9 cellular contexts compared by ENCODE assay signal in the genomic region with DNA sequence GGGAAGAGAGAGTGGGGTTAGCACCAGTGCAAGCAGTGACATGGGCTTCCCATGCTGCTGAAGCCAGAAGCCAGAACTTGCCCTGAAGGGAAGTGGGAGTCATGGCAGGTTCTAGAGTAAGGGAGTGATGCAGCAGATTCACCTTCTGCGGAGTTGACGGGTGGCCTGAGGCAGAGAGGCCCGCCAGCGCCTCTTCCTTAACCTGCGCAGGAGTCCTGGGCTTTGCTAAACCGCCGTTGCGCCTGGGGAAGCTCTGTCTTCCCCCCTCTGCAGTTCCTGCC.
DNase-seq lines count a peak whose midpoint lies in the region; ATAC-seq and TF ChIP-seq lines count a peak whose summit lies in the region.
"Had no signal": no experiment of that assay in that cellular context is flagged by ENCODE, and none has a peak within 500 bp of the region (broad histone marks: within the 10 kb centered on the region; RNA-seq: fewer than 3 reads in every experiment).

No MANE protein-coding gene starts in this region.

- H3K36me3 Mint-ChIP-seq in activated CD4-positive, alpha-beta T cell treated with anti-CD3 and anti-CD28 coated beads for 36 hours (ENCODE audit: low read depth) = no peaks in the 10 kb centered on the region

- H3K4me3 ChIP-seq in astrocyte of the spinal cord (ENCODE audit: low read depth, low read length) (peak overlapping the region; percentile 47), lower leg skin (ENCODE audit: low read depth, poor library complexity, severe bottlenecking) (peak overlapping the region; percentile 63), suprapubic skin (peak overlapping the region; percentile 59)

- H3K27me3 Mint-ChIP-seq in activated CD4-positive, alpha-beta T cell treated with anti-CD3 and anti-CD28 coated beads for 36 hours = no peaks in the 10 kb centered on the region

- intact Hi-C loops in activated CD4-positive, alpha-beta T cell treated with anti-CD3 and anti-CD28 coated beads for 36 hours (cut with DNase I, micrococcal nuclease) = loop anchor here in 1 of 2 experiments (5.0 kb wide), 1 partner anchor 108 kb away; a partner anchor contains a TSS
- intact Hi-C loops in lower leg skin (cut with DNase I; ENCODE audit: low total_unique reads) (no loop called here), posterior cingulate gyrus (cut with DNase I) (no loop called here)

- TF ChIP-seq POLR2A in lower leg skin (IDR thresholded peaks at IDR 0.05) (no peak), suprapubic skin (IDR thresholded peaks at IDR 0.05) (no peak)

- peaks cover 13% of the 10 kb centered on the region for H3K36me3 ChIP-seq in suprapubic skin

- peaks cover 9% of the 10 kb centered on the region for H3K4me1 Mint-ChIP-seq in activated CD4-positive, alpha-beta T cell treated with anti-CD3 and anti-CD28 coated beads for 36 hours

- TF ChIP-seq CTCF in astrocyte of the spinal cord (IDR thresholded peaks at IDR 0.05; ENCODE audit: low read depth, low read length) (no peak), lower leg skin (IDR thresholded peaks at IDR 0.05) (no peak), suprapubic skin (IDR thresholded peaks at IDR 0.05) (no peak)

- H3K4me3 Mint-ChIP-seq in activated CD4-positive, alpha-beta T cell treated with anti-CD3 and anti-CD28 coated beads for 36 hours = peak overlapping the region; percentile 71

- WGBS in lower leg skin, 2 donors = 55 to 65% methylated on average over 8 of the region's 8 CpGs
- 50% methylated on average over 8 of the region's 8 CpGs for WGBS in suprapubic skin

- no peaks in the 10 kb centered on the region for H3K9me3 Mint-ChIP-seq in activated CD4-positive, alpha-beta T cell treated with anti-CD3 and anti-CD28 coated beads for 36 hours (ENCODE audit: low read depth)

- H3K4me1 ChIP-seq in suprapubic skin = peaks cover 15% of the 10 kb centered on the region

- H3K27me3 ChIP-seq in suprapubic skin = no peaks in the 10 kb centered on the region

- POLR2A ChIA-PET in activated CD4-positive, alpha-beta T cell treated with anti-CD3 and anti-CD28 coated beads for 36 hours (lab: Charles Lee) = no interaction called here

- ATAC-seq in activated CD4-positive, alpha-beta T cell treated with anti-CD3 and anti-CD28 coated beads for 36 hours = no peak
- ATAC-seq in HG02885 (IDR thresholded peaks at IDR 0.05; ENCODE audit: poor library complexity, unreplicated experiment) = no peak

- peak overlapping the region; percentile 19 for H3K27ac Mint-ChIP-seq in activated CD4-positive, alpha-beta T cell treated with anti-CD3 and anti-CD28 coated beads for 36 hours

- peak; percentile 29 for DNase-seq in activated CD4-positive, alpha-beta T cell treated with anti-CD3 and anti-CD28 coated beads for 36 hours
- no peak for DNase-seq in activated CD4-positive, alpha-beta T cell treated with anti-CD3 and anti-CD28 coated beads for 4 hours
- DNase-seq in astrocyte of the spinal cord (ENCODE audit: low read depth, low spot score) (no peak), lower leg skin (ENCODE audit: low spot score in 2 of 2) (no peak), suprapubic skin (ENCODE audit: low spot score in 2 of 2) (no peak), posterior cingulate gyrus (no peak), GF-D8 (lab: John Stamatoyannopoulos, UW) (no peak)
- DNase-seq: NCI-H446 had no signal

- no peak overlapping the region for H3K27ac ChIP-seq in suprapubic skin

- no peaks in the 10 kb centered on the region for H3K9me3 ChIP-seq in suprapubic skin

- no peak for TF ChIP-seq EP300 in suprapubic skin (IDR thresholded peaks at IDR 0.05)

- in situ Hi-C loops in astrocyte of the spinal cord (cut with HindIII; ENCODE audit: low sequenced_read_pairs) = no loop called here

- CTCF ChIA-PET in activated CD4-positive, alpha-beta T cell treated with anti-CD3 and anti-CD28 coated beads for 36 hours (lab: Charles Lee) = interaction anchor here (0.9 to 1.1 kb wide), 2 partner anchors 131 to 182 kb away, joined by 3 to 5 read pairs; a partner anchor contains a TSS
